24 cellular contexts compared by ENCODE assay signal in the genomic region with DNA sequence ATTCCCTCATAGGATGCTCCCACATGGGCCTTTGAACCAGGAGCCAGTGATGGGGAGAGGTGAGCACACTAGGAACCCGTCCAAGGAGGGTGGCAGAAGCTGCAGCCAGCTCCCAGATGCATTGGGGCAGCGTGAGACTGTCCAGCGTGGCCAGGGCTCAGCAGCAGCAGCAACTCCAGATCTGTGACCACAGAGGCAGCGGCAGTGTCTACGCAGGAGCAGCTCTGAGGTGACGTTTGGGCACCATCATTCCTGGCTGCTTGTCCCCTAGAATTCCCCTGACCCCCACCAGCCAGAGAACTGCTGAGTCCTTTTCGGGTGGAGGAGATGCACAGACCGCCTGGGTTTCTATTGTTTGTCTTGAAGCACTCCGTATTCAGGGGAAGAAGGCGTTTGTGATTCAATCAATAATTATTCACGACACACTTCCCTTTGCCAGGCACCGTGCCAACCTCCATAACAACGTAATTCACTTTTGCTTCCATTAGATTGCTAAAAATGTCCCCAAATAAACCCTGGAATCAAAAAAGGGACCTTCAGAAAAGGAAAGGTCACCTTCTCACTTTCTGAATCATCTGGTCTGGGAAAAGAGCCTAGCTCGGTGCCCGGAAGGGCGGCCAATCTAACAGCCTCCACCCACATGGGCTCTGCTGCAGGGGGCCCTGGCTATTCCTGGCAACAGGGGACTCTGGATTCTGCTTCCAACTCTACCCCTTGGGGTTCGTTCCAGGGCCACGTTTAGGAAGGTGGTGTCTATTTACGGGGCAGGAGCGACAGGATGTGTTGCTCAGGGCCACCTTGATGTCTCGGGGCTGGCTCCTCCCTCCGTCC. TPM values are rescaled to one million over a fixed set of nuclear protein-coding genes. Genes with fewer than 3 reads are reported as not detected.
DNase-seq lines count a peak whose midpoint lies in the region; FAIRE-seq and TF ChIP-seq lines count a peak whose summit lies in the region.
"Had no signal": no experiment of that assay in that cellular context is flagged by ENCODE, and none has a peak within 500 bp of the region (broad histone marks: within the 10 kb centered on the region; RNA-seq: fewer than 3 reads in every experiment).

No MANE protein-coding gene starts in this region.

- H2AFZ ChIP-seq in astrocyte (ENCODE audit: low read depth, low read length), result no peak overlapping the region

- no peak overlapping the region for H3K9ac ChIP-seq in astrocyte (ENCODE audit: low read length)
- H3K9ac ChIP-seq in kidney (ENCODE audit: low read length in 2 of 2), result peak overlapping the region in 1 of 2 donors; percentile 10

- H4K20me1 ChIP-seq in astrocyte (ENCODE audit: insufficient read depth, low read length), result no peaks in the 10 kb centered on the region

- H3K36me3 Mint-ChIP-seq in astrocyte (ENCODE audit: low read depth, unreplicated experiment) (no peaks in the 10 kb centered on the region), MCF 10A (ENCODE audit: insufficient read depth, unreplicated experiment) (no peaks in the 10 kb centered on the region)
- H3K36me3 Mint-ChIP-seq: activated naive CD4-positive, alpha-beta T cell treated with anti-CD3 and anti-CD28 coated beads, Interleukin-2, amount 50 U/mL, for 72 hours had no signal

- H3K9me3 ChIP-seq in astrocyte (ENCODE audit: insufficient read depth, low read depth, low read length) (no peaks in the 10 kb centered on the region), kidney (ENCODE audit: control insufficient read depth in 1 of 2, low read length in 2 of 2) (no peaks in the 10 kb centered on the region)
- H3K9me3 ChIP-seq: neutrophil, psoas muscle, thoracic aorta had no signal

- peaks cover 13% of the 10 kb centered on the region for H3K4me1 Mint-ChIP-seq in astrocyte (ENCODE audit: low read depth, unreplicated experiment)
- H3K4me1 Mint-ChIP-seq in MCF 10A (ENCODE audit: insufficient read depth, unreplicated experiment), result peaks cover 8% of the 10 kb centered on the region

- H3K4me2 ChIP-seq in astrocyte (ENCODE audit: low read length), result no peak overlapping the region

- CTCF ChIA-PET in MCF 10A (lab: Yijun Ruan, JAX), result no interaction called here

- H3K27me3 Mint-ChIP-seq in astrocyte (ENCODE audit: low read depth, unreplicated experiment) (peaks cover 43% of the 10 kb centered on the region), MCF 10A (ENCODE audit: insufficient read depth, unreplicated experiment) (no peaks in the 10 kb centered on the region)

- H3K4me1 ChIP-seq in astrocyte (ENCODE audit: insufficient read depth, low read length) (no peaks in the 10 kb centered on the region), kidney (ENCODE audit: control insufficient read depth in 1 of 2, insufficient read depth in 1 of 2, low read depth in 1 of 2, low read length in 2 of 2) (peaks cover 7 to 29% of the 10 kb centered on the region in 2 donors)
- H3K4me1 ChIP-seq: psoas muscle had no signal

- H3K27ac ChIP-seq in astrocyte (ENCODE audit: low read depth, low read length) (no peak overlapping the region), kidney (ENCODE audit: low read depth in 2 of 2, low read length in 2 of 2) (peak overlapping the region; percentile 79 to 92)
- H3K27ac ChIP-seq: neutrophil, psoas muscle, thoracic aorta had no signal

- no peak for FAIRE-seq in astrocyte (lab: Jason Lieb, UNC)
- no peak for FAIRE-seq in kidney (lab: Jason Lieb, UNC)
- FAIRE-seq: frontal cortex had no signal

- POLR2A ChIA-PET in MCF 10A (lab: Yijun Ruan, JAX), result interaction anchor here (1.3 kb wide), 1 partner anchor 70 kb away, joined by 3 read pairs; no protein-coding TSS in a partner anchor

- BruUV-seq in MCF 10A (replicated peaks; lab: Mats Ljungman, UMichigan), result no TSS peak

- intact Hi-C loops in kidney (cut with DNase I) (no loop called here), MCF 10A (cut with micrococcal nuclease) (no loop called here)

- H3K27me3 ChIP-seq in astrocyte (ENCODE audit: insufficient read depth, low read length), result peaks cover 4% of the 10 kb centered on the region

- H3K4me3 Mint-ChIP-seq in astrocyte (ENCODE audit: unreplicated experiment), result no peak overlapping the region
- H3K4me3 Mint-ChIP-seq in MCF 10A (ENCODE audit: unreplicated experiment), result no peak overlapping the region
- H3K4me3 Mint-ChIP-seq: activated CD8-positive, alpha-beta T cell treated with anti-CD3 and anti-CD28 coated beads for 36 hours; T-helper 2 cell treated with Interferon-gamma antibody and Interleukin-4, amounts not matched to agents 5 μg/mL and 100 μg/mL, for 36 hours had no signal

- H3K79me2 ChIP-seq in astrocyte (ENCODE audit: insufficient read depth, low read length), result no peaks in the 10 kb centered on the region

- no peak overlapping the region for H3K4me3 ChIP-seq in astrocyte (ENCODE audit: insufficient read depth, low read depth, low read length)
- no peak overlapping the region for H3K4me3 ChIP-seq in kidney (ENCODE audit: low read length in 2 of 2)
- H3K4me3 ChIP-seq: psoas muscle, thoracic aorta had no signal

- H3K27ac Mint-ChIP-seq in astrocyte (ENCODE audit: unreplicated experiment), result no peak overlapping the region
- H3K27ac Mint-ChIP-seq in MCF 10A (ENCODE audit: low read depth, unreplicated experiment), result no peak overlapping the region
- H3K27ac Mint-ChIP-seq: activated CD8-positive, alpha-beta T cell treated with anti-CD3 and anti-CD28 coated beads for 36 hours; activated naive CD4-positive, alpha-beta T cell treated with anti-CD3 and anti-CD28 coated beads, Interleukin-2, amount 50 U/mL, for 72 hours; T-helper 2 cell treated with Interferon-gamma antibody and Interleukin-4, amounts not matched to agents 5 μg/mL and 100 μg/mL, for 36 hours had no signal

- no peak for TF ChIP-seq CTCF in astrocyte (IDR thresholded peaks at IDR 0.05; ENCODE audit: insufficient read depth, low read depth, low read length)
- no peak for TF ChIP-seq CTCF in kidney (IDR thresholded peaks at IDR 0.05; ENCODE audit: borderline replicate concordance, extremely low read depth, insufficient read depth)
- TF ChIP-seq CTCF in MCF 10A (IDR thresholded peaks at IDR 0.05; ENCODE audit: unreplicated experiment), result no peak

- peaks cover 9% of the 10 kb centered on the region for H3K9me3 Mint-ChIP-seq in astrocyte (ENCODE audit: unreplicated experiment)
- H3K9me3 Mint-ChIP-seq in MCF 10A (ENCODE audit: unreplicated experiment), result no peaks in the 10 kb centered on the region
- H3K9me3 Mint-ChIP-seq: activated CD8-positive, alpha-beta T cell treated with anti-CD3 and anti-CD28 coated beads for 36 hours; T-helper 2 cell treated with Interferon-gamma antibody and Interleukin-4, amounts not matched to agents 5 μg/mL and 100 μg/mL, for 36 hours had no signal

- no peaks in the 10 kb centered on the region for H3K36me3 ChIP-seq in astrocyte (ENCODE audit: insufficient read depth, low read length)
- H3K36me3 ChIP-seq in kidney (ENCODE audit: control insufficient read depth in 1 of 2, insufficient read depth in 2 of 2, low read length in 2 of 2), result no peaks in the 10 kb centered on the region
- H3K36me3 ChIP-seq: neutrophil, thoracic aorta had no signal

- peak; percentile 67 for DNase-seq in NCI-H748 (lab: John Stamatoyannopoulos, UW; ENCODE audit: unreplicated experiment)
- DNase-seq in NCI-H748 treated with DMSO at 0.1 percent for 48 hours (lab: John Stamatoyannopoulos, UW), result no peak
- DNase-seq in astrocyte (ENCODE audit: low read depth), result peak; percentile 15
- DNase-seq in kidney, result peak; percentile 73
- DNase-seq in stimulated activated CD4-positive, alpha-beta T cell treated with anti-CD3 and anti-CD28 coated beads, Interleukin-2, amount 100 ng/mL, for 24 hours, result no peak
- no peak for DNase-seq in MCF 10A (ENCODE audit: unreplicated experiment)
- DNase-seq in glomerular visceral epithelial cell (ENCODE audit: extremely low spot score), result no peak
- DNase-seq in NCI-H1930 (lab: John Stamatoyannopoulos, UW), result no peak
- DNase-seq: activated CD8-positive, alpha-beta T cell treated with anti-CD3 and anti-CD28 coated beads for 36 hours; activated T-cell treated with anti-CD3 and anti-CD28 coated beads for 4 hours; DMS79 treated with DMSO at 0.1 percent for 48 hours; GF-D8; Kasumi-1; mesenchymal stem cell; NCI-H187 treated with DMSO at 0.1 percent for 48 hours; NCI-H446 treated with DMSO at 0.1 percent for 48 hours; PC-3; psoas muscle; stimulated activated naive CD8-positive, alpha-beta T cell treated with anti-CD3 and anti-CD28 coated beads, Interleukin-15, Interleukin-2, amounts not matched to agents 100 U/mL and 50 U/mL, for 24 hours had no signal

RNA-seq across cellular contexts. Expression of gene BDKRB2, which starts 11.4 kb away (rescaled TPM):
- 0.70 and 0.89 TPM in 2 replicates for total RNA-seq in astrocyte
- 16.1 TPM for total RNA-seq in kidney
- 7.4 TPM for polyA plus RNA-seq in kidney (ENCODE audit: insufficient read depth, low read depth, low replicate concordance)
- 1.4 and 2.8 TPM in 2 replicates for total RNA-seq in MCF 10A (2022)
- total RNA-seq: activated CD8-positive, alpha-beta T cell treated with anti-CD3 and anti-CD28 coated beads for 36 hours had no signal

Comparison
In these comparisons a context has a peak if more than half of its experiments do, and no peak if none do; other contexts are left out.
1. DNase-seq: peak in NCI-H748 (single experiment), astrocyte (single experiment) and kidney (single experiment); none in NCI-H748 treated with DMSO at 0.1 percent for 48 hours (single experiment), stimulated activated CD4-positive, alpha-beta T cell treated with anti-CD3 and anti-CD28 coated beads, Interleukin-2, amount 100 ng/mL, for 24 hours (0 of 2), MCF 10A (single experiment), glomerular visceral epithelial cell (single experiment) and NCI-H1930 (0 of 2).